ENCODE assay signal across 10 cellular contexts in the genomic region with DNA sequence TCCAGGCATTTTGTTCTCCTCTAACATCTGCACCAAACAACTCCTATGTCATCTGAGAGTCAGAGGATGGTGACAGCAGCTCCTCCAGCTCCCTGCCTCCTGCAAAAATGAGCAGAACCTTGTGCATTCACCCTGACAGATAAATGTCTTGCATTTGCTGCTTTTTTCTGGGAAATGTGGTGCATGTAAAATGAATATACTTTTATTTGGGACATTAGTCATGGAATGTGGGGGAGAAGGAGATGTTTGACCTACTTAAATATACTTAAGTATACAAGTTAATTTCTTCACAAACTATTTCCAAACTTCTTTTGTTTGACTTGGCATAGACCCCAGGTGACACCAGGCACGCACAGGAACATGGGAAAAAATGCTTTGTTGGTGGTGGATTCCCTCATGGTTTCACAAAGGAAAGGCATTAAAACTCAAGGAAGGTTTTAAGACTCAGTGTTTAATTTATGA.
DNase-seq lines count a peak whose midpoint lies in the region; ATAC-seq, FAIRE-seq and TF ChIP-seq lines count a peak whose summit lies in the region.
"Had no signal": no experiment of that assay in that cellular context is flagged by ENCODE, and none has a peak within 500 bp of the region (broad histone marks: within the 10 kb centered on the region; RNA-seq: fewer than 3 reads in every experiment).

No MANE protein-coding gene starts in this region.

- intact Hi-C loops in CD14-positive monocyte (cut with micrococcal nuclease) = no loop called here

- peak overlapping the region; percentile 18 for H3K4me3 Mint-ChIP-seq in osteocyte (ENCODE audit: unreplicated experiment)
- no peak overlapping the region for H3K4me3 Mint-ChIP-seq in CD14-positive monocyte
- H3K4me3 Mint-ChIP-seq: immature natural killer cell had no signal

- no peaks in the 10 kb centered on the region for H3K27me3 Mint-ChIP-seq in osteocyte (ENCODE audit: unreplicated experiment)
- H3K27me3 Mint-ChIP-seq in CD14-positive monocyte (ENCODE audit: low read depth in 3 of 3) = peaks cover 0 to 6% (median 4%) of the 10 kb centered on the region in 3 donors

- FAIRE-seq in RCC 7860 (lab: Jason Lieb, UNC) = peak; percentile 35

- DNase-seq in EL (peak; percentile 92), RCC 7860 (ENCODE audit: low spot score) (peak; percentile 12), fibroblast of the conjunctiva (ENCODE audit: low read depth) (peak; percentile 40), osteocyte (ENCODE audit: extremely low spot score, unreplicated experiment) (no peak), CD14-positive monocyte (ENCODE audit: low spot score) (no peak), ecto neural progenitor cell (ENCODE audit: low spot score) (no peak)
- DNase-seq in NK-92 treated with Interleukin-12 subunit alpha and Interleukin-12 subunit beta, amount 100 ng/mL, for 24 hours (lab: John Stamatoyannopoulos, UW) = no peak
- DNase-seq: activated CD8-positive, alpha-beta memory T cell treated with anti-CD3 and anti-CD28 coated beads for 24 hours; immature natural killer cell had no signal

- H3K4me1 Mint-ChIP-seq in osteocyte (ENCODE audit: unreplicated experiment) (peaks cover 62% of the 10 kb centered on the region), CD14-positive monocyte (no peaks in the 10 kb centered on the region)
- H3K4me1 Mint-ChIP-seq: immature natural killer cell had no signal

- H3K9me3 Mint-ChIP-seq in osteocyte (ENCODE audit: unreplicated experiment) = no peaks in the 10 kb centered on the region
- peaks cover 0 to 1% (median 0%) of the 10 kb centered on the region in 7 donors for H3K9me3 Mint-ChIP-seq in CD14-positive monocyte

- no peak for ATAC-seq in HG03521 (IDR thresholded peaks at IDR 0.05; ENCODE audit: unreplicated experiment)

- peak overlapping the region; percentile 91 for H3K27ac Mint-ChIP-seq in osteocyte (ENCODE audit: unreplicated experiment)
- no peak overlapping the region for H3K27ac Mint-ChIP-seq in CD14-positive monocyte
- H3K27ac Mint-ChIP-seq: immature natural killer cell had no signal

- H3K36me3 Mint-ChIP-seq in osteocyte (ENCODE audit: unreplicated experiment) (no peaks in the 10 kb centered on the region), CD14-positive monocyte (no peaks in the 10 kb centered on the region)
- H3K36me3 Mint-ChIP-seq: immature natural killer cell had no signal

- TF ChIP-seq CTCF in osteocyte (IDR thresholded peaks at IDR 0.05) = no peak
- TF ChIP-seq CTCF in CD14-positive monocyte (IDR thresholded peaks at IDR 0.05) = no peak

Comparison
In these comparisons a context has a peak if more than half of its experiments do, and no peak if none do; other contexts are left out.
1. DNase-seq: peak in EL (single experiment), RCC 7860 (single experiment) and fibroblast of the conjunctiva (single experiment); none in osteocyte (single experiment), NK-92 treated with Interleukin-12 subunit alpha and Interleukin-12 subunit beta, amount 100 ng/mL, for 24 hours (single experiment), CD14-positive monocyte (single experiment) and ecto neural progenitor cell (single experiment).